ENCODE assay signal across 1 cellular context in genomic region chr14:77028384-77029246, GRCh38.
TF ChIP-seq lines count a peak whose summit lies in the region.

IRF2BPL (minus strand) TSS chr14:77028708; CDS start chr14:77027792, 916 bp downstream.

TF ChIP-seq in GM12878, 131 proteins besides CTCF, POLR2A, EP300 and RAD21 (continued from another document and continues in another):
- TF ChIP-seq, protein P1, sequence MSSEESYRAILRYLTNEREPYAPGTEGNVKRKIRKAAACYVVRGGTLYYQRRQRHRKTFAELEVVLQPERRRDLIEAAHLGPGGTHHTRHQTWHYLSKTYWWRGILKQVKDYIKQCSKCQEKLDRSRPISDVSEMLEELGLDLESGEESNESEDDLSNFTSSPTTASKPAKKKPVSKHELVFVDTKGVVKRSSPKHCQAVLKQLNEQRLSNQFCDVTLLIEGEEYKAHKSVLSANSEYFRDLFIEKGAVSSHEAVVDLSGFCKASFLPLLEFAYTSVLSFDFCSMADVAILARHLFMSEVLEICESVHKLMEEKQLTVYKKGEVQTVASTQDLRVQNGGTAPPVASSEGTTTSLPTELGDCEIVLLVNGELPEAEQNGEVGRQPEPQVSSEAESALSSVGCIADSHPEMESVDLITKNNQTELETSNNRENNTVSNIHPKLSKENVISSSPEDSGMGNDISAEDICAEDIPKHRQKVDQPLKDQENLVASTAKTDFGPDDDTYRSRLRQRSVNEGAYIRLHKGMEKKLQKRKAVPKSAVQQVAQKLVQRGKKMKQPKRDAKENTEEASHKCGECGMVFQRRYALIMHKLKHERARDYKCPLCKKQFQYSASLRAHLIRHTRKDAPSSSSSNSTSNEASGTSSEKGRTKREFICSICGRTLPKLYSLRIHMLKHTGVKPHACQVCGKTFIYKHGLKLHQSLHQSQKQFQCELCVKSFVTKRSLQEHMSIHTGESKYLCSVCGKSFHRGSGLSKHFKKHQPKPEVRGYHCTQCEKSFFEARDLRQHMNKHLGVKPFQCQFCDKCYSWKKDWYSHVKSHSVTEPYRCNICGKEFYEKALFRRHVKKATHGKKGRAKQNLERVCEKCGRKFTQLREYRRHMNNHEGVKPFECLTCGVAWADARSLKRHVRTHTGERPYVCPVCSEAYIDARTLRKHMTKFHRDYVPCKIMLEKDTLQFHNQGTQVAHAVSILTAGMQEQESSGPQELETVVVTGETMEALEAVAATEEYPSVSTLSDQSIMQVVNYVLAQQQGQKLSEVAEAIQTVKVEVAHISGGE (CRISPR knock-in tag; IDR thresholded peaks at IDR 0.05) = no peak
- TF ChIP-seq TCF3 (IDR thresholded peaks at IDR 0.05; ENCODE audit: borderline replicate concordance, insufficient read depth, low read depth, low read length) (no peak), TAF1 (IDR thresholded peaks at IDR 0.05; ENCODE audit: borderline replicate concordance, low read depth, low read length) (peak; percentile 72; the same call in 1 of the 2 replicates), TCF7 (IDR thresholded peaks at IDR 0.05; ENCODE audit: borderline replicate concordance) (no peak), KLF5 (IDR thresholded peaks at IDR 0.05; ENCODE audit: partially characterized antibody) (no peak), NR2F1 (conservative IDR thresholded peaks at IDR 0.05) (peak; percentile 67), CEBPZ (IDR thresholded peaks at IDR 0.05; ENCODE audit: low read depth, low read length) (no peak), ATF7 (IDR thresholded peaks at IDR 0.05; ENCODE audit: low read depth) (peak; percentile 95), SMC3 (IDR thresholded peaks at IDR 0.05; ENCODE audit: borderline replicate concordance, low read length) (no peak), CBX3 (IDR thresholded peaks at IDR 0.05; ENCODE audit: borderline replicate concordance, low read depth) (no peak), SIN3A (IDR thresholded peaks at IDR 0.05; ENCODE audit: low read depth, low read length) (no peak), KDM1A (IDR thresholded peaks at IDR 0.05; ENCODE audit: borderline replicate concordance) (no peak), HDGF (IDR thresholded peaks at IDR 0.05) (no peak), E2F8 (IDR thresholded peaks at IDR 0.05; ENCODE audit: low read depth, partially characterized antibody) (no peak), IRF3 (IDR thresholded peaks at IDR 0.05) (no peak), RFX5 (IDR thresholded peaks at IDR 0.05; ENCODE audit: low read depth, low read length) (peak; percentile 46; the same call in 1 of the 2 replicates), STAT3 (IDR thresholded peaks at IDR 0.05; ENCODE audit: low read depth, low read length) (no peak), SUPT20H (IDR thresholded peaks at IDR 0.05; ENCODE audit: borderline replicate concordance, control insufficient read depth, low read depth, low read length) (no peak), IKZF2 (IDR thresholded peaks at IDR 0.05) (peak; percentile 59 to 74), ZNF217 (IDR thresholded peaks at IDR 0.05) (peak; percentile 57; the same call in 1 of the 2 replicates), SPI1 (IDR thresholded peaks at IDR 0.05; ENCODE audit: borderline replicate concordance, insufficient read depth, low read depth, low read length) (peak; percentile 88), FOXK2 (IDR thresholded peaks at IDR 0.05) (peak; percentile 74; the same call in 1 of the 2 replicates), CBFB (IDR thresholded peaks at IDR 0.05; ENCODE audit: low read depth) (no peak), JUNB (IDR thresholded peaks at IDR 0.05) (no peak), TBL1XR1 (IDR thresholded peaks at IDR 0.05; ENCODE audit: low read depth, low read length) (peak; percentile 31; the same call in 1 of the 2 replicates), RB1 (IDR thresholded peaks at IDR 0.05; ENCODE audit: borderline replicate concordance) (peak; percentile 70; the same call in 1 of the 2 replicates)
- TF ChIP-seq, protein P2, sequence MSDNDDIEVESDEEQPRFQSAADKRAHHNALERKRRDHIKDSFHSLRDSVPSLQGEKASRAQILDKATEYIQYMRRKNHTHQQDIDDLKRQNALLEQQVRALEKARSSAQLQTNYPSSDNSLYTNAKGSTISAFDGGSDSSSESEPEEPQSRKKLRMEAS (IDR thresholded peaks at IDR 0.05; ENCODE audit: low read depth, low read length) = peak; percentile 79; the same call in 1 of the 2 replicates
- TF ChIP-seq, protein P3, sequence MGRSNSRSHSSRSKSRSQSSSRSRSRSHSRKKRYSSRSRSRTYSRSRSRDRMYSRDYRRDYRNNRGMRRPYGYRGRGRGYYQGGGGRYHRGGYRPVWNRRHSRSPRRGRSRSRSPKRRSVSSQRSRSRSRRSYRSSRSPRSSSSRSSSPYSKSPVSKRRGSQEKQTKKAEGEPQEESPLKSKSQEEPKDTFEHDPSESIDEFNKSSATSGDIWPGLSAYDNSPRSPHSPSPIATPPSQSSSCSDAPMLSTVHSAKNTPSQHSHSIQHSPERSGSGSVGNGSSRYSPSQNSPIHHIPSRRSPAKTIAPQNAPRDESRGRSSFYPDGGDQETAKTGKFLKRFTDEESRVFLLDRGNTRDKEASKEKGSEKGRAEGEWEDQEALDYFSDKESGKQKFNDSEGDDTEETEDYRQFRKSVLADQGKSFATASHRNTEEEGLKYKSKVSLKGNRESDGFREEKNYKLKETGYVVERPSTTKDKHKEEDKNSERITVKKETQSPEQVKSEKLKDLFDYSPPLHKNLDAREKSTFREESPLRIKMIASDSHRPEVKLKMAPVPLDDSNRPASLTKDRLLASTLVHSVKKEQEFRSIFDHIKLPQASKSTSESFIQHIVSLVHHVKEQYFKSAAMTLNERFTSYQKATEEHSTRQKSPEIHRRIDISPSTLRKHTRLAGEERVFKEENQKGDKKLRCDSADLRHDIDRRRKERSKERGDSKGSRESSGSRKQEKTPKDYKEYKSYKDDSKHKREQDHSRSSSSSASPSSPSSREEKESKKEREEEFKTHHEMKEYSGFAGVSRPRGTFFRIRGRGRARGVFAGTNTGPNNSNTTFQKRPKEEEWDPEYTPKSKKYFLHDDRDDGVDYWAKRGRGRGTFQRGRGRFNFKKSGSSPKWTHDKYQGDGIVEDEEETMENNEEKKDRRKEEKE (IDR thresholded peaks at IDR 0.05) = peak; percentile 70; the same call in 1 of the 2 replicates
- TF ChIP-seq, protein P4, sequence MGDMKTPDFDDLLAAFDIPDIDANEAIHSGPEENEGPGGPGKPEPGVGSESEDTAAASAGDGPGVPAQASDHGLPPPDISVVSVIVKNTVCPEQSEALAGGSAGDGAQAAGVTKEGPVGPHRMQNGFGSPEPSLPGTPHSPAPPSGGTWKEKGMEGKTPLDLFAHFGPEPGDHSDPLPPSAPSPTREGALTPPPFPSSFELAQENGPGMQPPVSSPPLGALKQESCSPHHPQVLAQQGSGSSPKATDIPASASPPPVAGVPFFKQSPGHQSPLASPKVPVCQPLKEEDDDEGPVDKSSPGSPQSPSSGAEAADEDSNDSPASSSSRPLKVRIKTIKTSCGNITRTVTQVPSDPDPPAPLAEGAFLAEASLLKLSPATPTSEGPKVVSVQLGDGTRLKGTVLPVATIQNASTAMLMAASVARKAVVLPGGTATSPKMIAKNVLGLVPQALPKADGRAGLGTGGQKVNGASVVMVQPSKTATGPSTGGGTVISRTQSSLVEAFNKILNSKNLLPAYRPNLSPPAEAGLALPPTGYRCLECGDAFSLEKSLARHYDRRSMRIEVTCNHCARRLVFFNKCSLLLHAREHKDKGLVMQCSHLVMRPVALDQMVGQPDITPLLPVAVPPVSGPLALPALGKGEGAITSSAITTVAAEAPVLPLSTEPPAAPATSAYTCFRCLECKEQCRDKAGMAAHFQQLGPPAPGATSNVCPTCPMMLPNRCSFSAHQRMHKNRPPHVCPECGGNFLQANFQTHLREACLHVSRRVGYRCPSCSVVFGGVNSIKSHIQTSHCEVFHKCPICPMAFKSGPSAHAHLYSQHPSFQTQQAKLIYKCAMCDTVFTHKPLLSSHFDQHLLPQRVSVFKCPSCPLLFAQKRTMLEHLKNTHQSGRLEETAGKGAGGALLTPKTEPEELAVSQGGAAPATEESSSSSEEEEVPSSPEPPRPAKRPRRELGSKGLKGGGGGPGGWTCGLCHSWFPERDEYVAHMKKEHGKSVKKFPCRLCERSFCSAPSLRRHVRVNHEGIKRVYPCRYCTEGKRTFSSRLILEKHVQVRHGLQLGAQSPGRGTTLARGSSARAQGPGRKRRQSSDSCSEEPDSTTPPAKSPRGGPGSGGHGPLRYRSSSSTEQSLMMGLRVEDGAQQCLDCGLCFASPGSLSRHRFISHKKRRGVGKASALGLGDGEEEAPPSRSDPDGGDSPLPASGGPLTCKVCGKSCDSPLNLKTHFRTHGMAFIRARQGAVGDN (IDR thresholded peaks at IDR 0.05) = peak; percentile 84
- TF ChIP-seq, protein P5, sequence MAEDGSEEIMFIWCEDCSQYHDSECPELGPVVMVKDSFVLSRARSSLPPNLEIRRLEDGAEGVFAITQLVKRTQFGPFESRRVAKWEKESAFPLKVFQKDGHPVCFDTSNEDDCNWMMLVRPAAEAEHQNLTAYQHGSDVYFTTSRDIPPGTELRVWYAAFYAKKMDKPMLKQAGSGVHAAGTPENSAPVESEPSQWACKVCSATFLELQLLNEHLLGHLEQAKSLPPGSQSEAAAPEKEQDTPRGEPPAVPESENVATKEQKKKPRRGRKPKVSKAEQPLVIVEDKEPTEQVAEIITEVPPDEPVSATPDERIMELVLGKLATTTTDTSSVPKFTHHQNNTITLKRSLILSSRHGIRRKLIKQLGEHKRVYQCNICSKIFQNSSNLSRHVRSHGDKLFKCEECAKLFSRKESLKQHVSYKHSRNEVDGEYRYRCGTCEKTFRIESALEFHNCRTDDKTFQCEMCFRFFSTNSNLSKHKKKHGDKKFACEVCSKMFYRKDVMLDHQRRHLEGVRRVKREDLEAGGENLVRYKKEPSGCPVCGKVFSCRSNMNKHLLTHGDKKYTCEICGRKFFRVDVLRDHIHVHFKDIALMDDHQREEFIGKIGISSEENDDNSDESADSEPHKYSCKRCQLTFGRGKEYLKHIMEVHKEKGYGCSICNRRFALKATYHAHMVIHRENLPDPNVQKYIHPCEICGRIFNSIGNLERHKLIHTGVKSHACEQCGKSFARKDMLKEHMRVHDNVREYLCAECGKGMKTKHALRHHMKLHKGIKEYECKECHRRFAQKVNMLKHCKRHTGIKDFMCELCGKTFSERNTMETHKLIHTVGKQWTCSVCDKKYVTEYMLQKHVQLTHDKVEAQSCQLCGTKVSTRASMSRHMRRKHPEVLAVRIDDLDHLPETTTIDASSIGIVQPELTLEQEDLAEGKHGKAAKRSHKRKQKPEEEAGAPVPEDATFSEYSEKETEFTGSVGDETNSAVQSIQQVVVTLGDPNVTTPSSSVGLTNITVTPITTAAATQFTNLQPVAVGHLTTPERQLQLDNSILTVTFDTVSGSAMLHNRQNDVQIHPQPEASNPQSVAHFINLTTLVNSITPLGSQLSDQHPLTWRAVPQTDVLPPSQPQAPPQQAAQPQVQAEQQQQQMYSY (CRISPR knock-in tag; IDR thresholded peaks at IDR 0.05) = no peak
- TF ChIP-seq, protein P6, sequence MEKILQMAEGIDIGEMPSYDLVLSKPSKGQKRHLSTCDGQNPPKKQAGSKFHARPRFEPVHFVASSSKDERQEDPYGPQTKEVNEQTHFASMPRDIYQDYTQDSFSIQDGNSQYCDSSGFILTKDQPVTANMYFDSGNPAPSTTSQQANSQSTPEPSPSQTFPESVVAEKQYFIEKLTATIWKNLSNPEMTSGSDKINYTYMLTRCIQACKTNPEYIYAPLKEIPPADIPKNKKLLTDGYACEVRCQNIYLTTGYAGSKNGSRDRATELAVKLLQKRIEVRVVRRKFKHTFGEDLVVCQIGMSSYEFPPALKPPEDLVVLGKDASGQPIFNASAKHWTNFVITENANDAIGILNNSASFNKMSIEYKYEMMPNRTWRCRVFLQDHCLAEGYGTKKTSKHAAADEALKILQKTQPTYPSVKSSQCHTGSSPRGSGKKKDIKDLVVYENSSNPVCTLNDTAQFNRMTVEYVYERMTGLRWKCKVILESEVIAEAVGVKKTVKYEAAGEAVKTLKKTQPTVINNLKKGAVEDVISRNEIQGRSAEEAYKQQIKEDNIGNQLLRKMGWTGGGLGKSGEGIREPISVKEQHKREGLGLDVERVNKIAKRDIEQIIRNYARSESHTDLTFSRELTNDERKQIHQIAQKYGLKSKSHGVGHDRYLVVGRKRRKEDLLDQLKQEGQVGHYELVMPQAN (conservative IDR thresholded peaks at IDR 0.05) = peak; percentile 79
